In genomic region chr16:923184-923583, GRCh38 we compare ENCODE assay signal across 11 cellular contexts. TPM values are rescaled to one million over a fixed set of nuclear protein-coding genes. Genes with fewer than 3 reads are reported as not detected.
"Had no signal": no experiment of that assay in that cellular context is flagged by ENCODE, and none has a peak within 500 bp of the region (broad histone marks: within the 10 kb centered on the region; RNA-seq: fewer than 3 reads in every experiment).

No MANE protein-coding gene starts in this region.

- ATAC-seq: HCT116, K562 had no signal

- H3K9me3 ChIP-seq: HAP-1 had no signal

- H3K27ac Mint-ChIP-seq: HFFc6 had no signal

- H3K4me3 ChIP-seq: GM23248, HAP-1, K562 had no signal

- H3K4me1 ChIP-seq: HAP-1 had no signal

- H3K36me3 ChIP-seq: HAP-1 had no signal

- H3K9ac ChIP-seq: GM23248 had no signal

- DNase-seq: GM23248, GOT3, H7, HFFc6, IMR-90, KG1 had no signal

- H3K27ac ChIP-seq: GM23248, HL-60 had no signal

- FAIRE-seq: K562 had no signal

- H3K4me3 Mint-ChIP-seq: HFFc6 had no signal

RNA-seq across cellular contexts. Expression of gene LMF1, which starts 47.6 kb away (rescaled TPM):
- total RNA-seq: HT1080 had no signal

RNA-seq across cellular contexts. Expression of gene SOX8, which starts 58.4 kb away (rescaled TPM):
- total RNA-seq: HT1080 had no signal
